In genomic region chr15:90379263-90379662, GRCh38 we compare ENCODE assay signal across 9 cellular contexts.
"Had no signal": no experiment of that assay in that cellular context is flagged by ENCODE, and none has a peak within 500 bp of the region (broad histone marks: within the 10 kb centered on the region; RNA-seq: fewer than 3 reads in every experiment).

No MANE protein-coding gene starts in this region.

- DNase-seq: GM23248, GOT3, H7, KG1 had no signal

- H3K27me3 Mint-ChIP-seq: IgD-negative memory B cell had no signal

- FAIRE-seq: HepG2 had no signal

- H3K36me3 ChIP-seq: HAP-1 had no signal

- H3K27ac ChIP-seq: GM23248, HL-60 had no signal

- ATAC-seq: HCT116, HepG2 had no signal

- H3K27ac Mint-ChIP-seq: IgD-negative memory B cell had no signal

- H3K4me3 ChIP-seq: GM23248, HAP-1 had no signal

- H2AFZ ChIP-seq: GM23248 had no signal

- H3K4me1 ChIP-seq: HAP-1 had no signal

- H3K9ac ChIP-seq: GM23248 had no signal
